ENCODE assay signal across 8 cellular contexts in genomic region chr1:27915082-27915575, GRCh38. TPM values are rescaled to one million over a fixed set of nuclear protein-coding genes. Genes with fewer than 3 reads are reported as not detected.
A peak's percentile ranks its signal among the peaks of the same experiment; 100 is the strongest.
DNase-seq lines count a peak whose midpoint lies in the region; ATAC-seq and TF ChIP-seq lines count a peak whose summit lies in the region.

No MANE protein-coding gene starts in this region.

- peaks cover 0 to 28% (median 11%) of the 10 kb centered on the region in 9 donors for H3K36me3 ChIP-seq in heart right ventricle
- peaks cover 0 to 7% of the 10 kb centered on the region in 2 donors for H3K36me3 ChIP-seq in ascending aorta
- H3K36me3 ChIP-seq in mucosa of rectum (ENCODE audit: control insufficient read depth in 2 of 2, insufficient read depth in 2 of 2, low read length in 2 of 2) = peaks cover 0 to 5% of the 10 kb centered on the region in 2 donors
- H3K36me3 ChIP-seq in uterus = no peaks in the 10 kb centered on the region

- peak overlapping the region in 7 of 10 donors; percentile 67 to 89 (median 79) for H3K4me3 ChIP-seq in heart right ventricle
- peak overlapping the region; percentile 79 to 88 for H3K4me3 ChIP-seq in ascending aorta
- peak overlapping the region; percentile 60 to 89 for H3K4me3 ChIP-seq in mucosa of rectum (ENCODE audit: low read length in 2 of 2)
- peak overlapping the region in 1 of 2 donors; percentile 73 for H3K4me3 ChIP-seq in uterus

- H3K9ac ChIP-seq in mucosa of rectum (ENCODE audit: low read depth in 1 of 2, low read length in 2 of 2) = peak overlapping the region in 1 of 2 donors; percentile 29

- TF ChIP-seq POLR2A in uterus (IDR thresholded peaks at IDR 0.05) = no peak

- TF ChIP-seq CTCF in heart right ventricle (IDR thresholded peaks at IDR 0.05) = no peak
- no peak for TF ChIP-seq CTCF in ascending aorta (IDR thresholded peaks at IDR 0.05)
- TF ChIP-seq CTCF in uterus (IDR thresholded peaks at IDR 0.05) = no peak

- peaks cover 0 to 9% (median 6%) of the 10 kb centered on the region in 11 donors for H3K9me3 ChIP-seq in heart right ventricle
- H3K9me3 ChIP-seq in ascending aorta = peaks cover 0 to 8% of the 10 kb centered on the region in 2 donors
- peaks cover 4 to 6% of the 10 kb centered on the region in 2 donors for H3K9me3 ChIP-seq in mucosa of rectum (ENCODE audit: control insufficient read depth in 2 of 2, low read length in 2 of 2)
- peaks cover 0 to 3% of the 10 kb centered on the region in 2 donors for H3K9me3 ChIP-seq in uterus

- peak overlapping the region in 8 of 10 donors; percentile 13 to 91 (median 81) for H3K27ac ChIP-seq in heart right ventricle
- H3K27ac ChIP-seq in ascending aorta = peak overlapping the region; percentile 58 to 81
- H3K27ac ChIP-seq in mucosa of rectum (ENCODE audit: low read depth in 2 of 2, low read length in 2 of 2) = peak overlapping the region; percentile 73 to 86
- peak overlapping the region; percentile 70 to 81 for H3K27ac ChIP-seq in uterus

- H3K27me3 ChIP-seq in heart right ventricle (no peaks in the 10 kb centered on the region), ascending aorta (no peaks in the 10 kb centered on the region), mucosa of rectum (ENCODE audit: control insufficient read depth in 2 of 2, insufficient read depth in 2 of 2, low read length in 2 of 2) (no peaks in the 10 kb centered on the region), uterus (no peaks in the 10 kb centered on the region)

- intact Hi-C loops in heart right ventricle (cut with DNase I) = no loop called here
- intact Hi-C loops in Right ventricle myocardium superior (cut with DNase I) = no loop called here
- intact Hi-C loops in ascending aorta (cut with DNase I) = no loop called here
- intact Hi-C loops in uterus (cut with DNase I; ENCODE audit: low total_unique reads) = no loop called here
- intact Hi-C loops in posterior vena cava (cut with DNase I) = no loop called here

- DNase-seq in heart right ventricle (no peak), Right ventricle myocardium superior (no peak), ascending aorta (ENCODE audit: low spot score in 2 of 2) (no peak), uterus (no peak), posterior vena cava (ENCODE audit: low spot score) (no peak), LoVo (ENCODE audit: low spot score) (no peak)

- 61 to 65% methylated on average over 7 of the region's 7 CpGs for WGBS in heart right ventricle, 2 donors

- ATAC-seq in heart right ventricle (peak in 2 of 8 donors; percentile 3 to 13), Right ventricle myocardium superior (ENCODE audit: poor library complexity) (no peak), GM19023 (IDR thresholded peaks at IDR 0.05; ENCODE audit: unreplicated experiment) (no peak)

- H3K4me1 ChIP-seq in heart right ventricle (peaks cover 2 to 25% (median 9%) of the 10 kb centered on the region in 9 donors), ascending aorta (peaks cover 0 to 5% of the 10 kb centered on the region in 2 donors), mucosa of rectum (ENCODE audit: control insufficient read depth in 2 of 2, insufficient read depth in 2 of 2, low read length in 2 of 2) (peaks cover 0 to 9% of the 10 kb centered on the region in 2 donors), uterus (no peaks in the 10 kb centered on the region)

RNA-seq across cellular contexts. Expression of gene RPA2, which starts 0.8 kb away (rescaled TPM):
- total RNA-seq in heart right ventricle (10 to 100 TPM; 20.2 to 63.5 (median 23.0) TPM), Right ventricle myocardium superior (21.4 TPM), ascending aorta (36.8 TPM), uterus (10 to 100 TPM in 3 of 4 donors, 1 to 10 TPM in 1; 5.6 to 50.9 (median 34.1) TPM), posterior vena cava (10 to 100 TPM; 20.8 to 21.1 TPM)
- 10 to 100 TPM; 14.3 to 34.2 TPM for polyA plus RNA-seq in heart right ventricle

RNA-seq across cellular contexts. Expression of gene SMPDL3B, which starts 19.7 kb away (rescaled TPM):
- total RNA-seq in heart right ventricle (under 1 TPM in 3 of 10 donors, not detected in 7; 0.44 to 0.83 (median 0.56) TPM), Right ventricle myocardium superior (not detected), ascending aorta (not detected), uterus (1 to 10 TPM in 1 of 4 donors, not detected in 3; 6.6 TPM), posterior vena cava (under 1 TPM in 1 of 2 donors, not detected in 1; 0.33 TPM)
- polyA plus RNA-seq in heart right ventricle = under 1 TPM in 1 of 2 donors, not detected in 1; 0.04 TPM

RNA-seq across cellular contexts. Expression of gene THEMIS2, which starts 42.8 kb away (rescaled TPM):
- 10 to 100 TPM in 2 of 10 donors, 1 to 10 TPM in 8; 2.5 to 29.3 (median 5.1) TPM for total RNA-seq in heart right ventricle
- polyA plus RNA-seq in heart right ventricle = 1 to 10 TPM; 5.6 to 7.3 TPM
- total RNA-seq in Right ventricle myocardium superior = 9.4 TPM
- total RNA-seq in ascending aorta = 206 TPM
- 10 to 100 TPM in 2 of 4 donors, 1 to 10 TPM in 2; 5.1 to 28.9 (median 15.8) TPM for total RNA-seq in uterus
- total RNA-seq in posterior vena cava = 10 to 100 TPM; 21.0 to 34.7 TPM

RNA-seq across cellular contexts. Expression of gene XKR8, which starts 44.6 kb away (rescaled TPM):
- total RNA-seq in heart right ventricle (1 to 10 TPM; 2.2 to 6.0 (median 4.3) TPM), Right ventricle myocardium superior (4.1 TPM), ascending aorta (15.6 TPM), uterus (1 to 10 TPM in 3 of 4 donors, not detected in 1; 2.8 to 8.2 (median 5.0) TPM), posterior vena cava (1 to 10 TPM; 4.3 to 8.2 TPM)
- 1 to 10 TPM; 4.3 to 5.0 TPM for polyA plus RNA-seq in heart right ventricle
